In genomic region chr11:68146704-68147474, GRCh38 we compare ENCODE assay signal across 8 cellular contexts. TPM values are rescaled to one million over a fixed set of nuclear protein-coding genes. Genes with fewer than 3 reads are reported as not detected.
DNase-seq lines count a peak whose midpoint lies in the region; FAIRE-seq and TF ChIP-seq lines count a peak whose summit lies in the region.
"Had no signal": no experiment of that assay in that cellular context is flagged by ENCODE, and none has a peak within 500 bp of the region (broad histone marks: within the 10 kb centered on the region; RNA-seq: fewer than 3 reads in every experiment).

No MANE protein-coding gene starts in this region.

- H3K9me3 Mint-ChIP-seq in H9, result no peaks in the 10 kb centered on the region
- no peaks in the 10 kb centered on the region for H3K9me3 Mint-ChIP-seq in CD8-positive, alpha-beta memory T cell
- H3K9me3 Mint-ChIP-seq: IgD-negative memory B cell had no signal

- no peaks in the 10 kb centered on the region for H4K20me1 ChIP-seq in H9 (ENCODE audit: control insufficient read depth, insufficient read depth, insufficient read length)

- H3K27ac ChIP-seq in testis (no peak overlapping the region), H9 (ENCODE audit: insufficient read length, low read depth, low read length) (no peak overlapping the region)
- H3K27ac ChIP-seq in CD8-positive, alpha-beta memory T cell (ENCODE audit: low read depth, low read length), result no peak overlapping the region

- no peak overlapping the region for H4K8ac ChIP-seq in H9 (replicated peaks; ENCODE audit: insufficient read length, low read depth, low read length)

- POLR2A ChIA-PET in CD8-positive, alpha-beta memory T cell (lab: Charles Lee), result no interaction called here

- H2AK5ac ChIP-seq in H9 (ENCODE audit: insufficient read length, low read length), result no peak overlapping the region

- H3K4me1 Mint-ChIP-seq in H9, result peaks cover 0 to 6% of the 10 kb centered on the region in 2 experiments; a peak in 1 of 4 replicates
- peaks cover 2 to 4% (median 3%) of the 10 kb centered on the region in 3 donors for H3K4me1 Mint-ChIP-seq in CD8-positive, alpha-beta memory T cell

- H3K4me2 ChIP-seq in H9 (ENCODE audit: insufficient read depth, insufficient read length, low read length), result no peak overlapping the region

- no peak overlapping the region for H3K56ac ChIP-seq in H9 (ENCODE audit: insufficient read length, low read depth, low read length)

- H3T11ph ChIP-seq in H9 (ENCODE audit: low read length), result no peak overlapping the region

- H2BK12ac ChIP-seq in H9 (ENCODE audit: insufficient read length, low read depth, low read length), result no peak overlapping the region

- H3K27ac Mint-ChIP-seq in H9, result no peak overlapping the region
- no peak overlapping the region for H3K27ac Mint-ChIP-seq in CD8-positive, alpha-beta memory T cell

- CTCF ChIA-PET in CD8-positive, alpha-beta memory T cell (lab: Charles Lee), result no interaction called here

- no peak overlapping the region for H2AFZ ChIP-seq in H9 (ENCODE audit: low read length)

- H2BK20ac ChIP-seq in H9 (ENCODE audit: low read depth, low read length, poor library complexity, severe bottlenecking), result no peak overlapping the region

- no peaks in the 10 kb centered on the region for H3K27me3 Mint-ChIP-seq in H9 (ENCODE audit: low read depth)
- no peaks in the 10 kb centered on the region for H3K27me3 Mint-ChIP-seq in CD8-positive, alpha-beta memory T cell
- H3K27me3 Mint-ChIP-seq: IgD-negative memory B cell had no signal

- TF ChIP-seq CTCF in testis (IDR thresholded peaks at IDR 0.05) (no peak), H9 (conservative IDR thresholded peaks at IDR 0.05) (no peak)

- TF ChIP-seq POLR2A in testis (IDR thresholded peaks at IDR 0.05), result no peak

- no peaks in the 10 kb centered on the region for H3K36me3 ChIP-seq in testis (ENCODE audit: low read depth, missing control alignments)
- H3K36me3 ChIP-seq in CD8-positive, alpha-beta memory T cell (ENCODE audit: insufficient read depth, low read length), result no peaks in the 10 kb centered on the region

- no peak overlapping the region for H3K23ac ChIP-seq in H9 (ENCODE audit: insufficient read length, low read depth, low read length)

- no peak overlapping the region for H2BK5ac ChIP-seq in H9 (ENCODE audit: insufficient read length, low read length)

- H2BK120ac ChIP-seq in H9 (ENCODE audit: low read depth, low read length, poor library complexity, severe bottlenecking), result no peak overlapping the region

- no peak overlapping the region for H3K4me3 Mint-ChIP-seq in H9
- H3K4me3 Mint-ChIP-seq in CD8-positive, alpha-beta memory T cell, result no peak overlapping the region
- H3K4me3 Mint-ChIP-seq: IgD-negative memory B cell had no signal

- H4K5ac ChIP-seq in H9 (ENCODE audit: insufficient read length, low read depth, low read length), result no peak overlapping the region

- no peaks in the 10 kb centered on the region for H3K36me3 Mint-ChIP-seq in H9 (ENCODE audit: insufficient read depth in 1 of 3, low read depth in 3 of 3)
- no peaks in the 10 kb centered on the region for H3K36me3 Mint-ChIP-seq in CD8-positive, alpha-beta memory T cell

- no peak overlapping the region for H4K91ac ChIP-seq in H9 (ENCODE audit: insufficient read length, low read depth, low read length)

- no peaks in the 10 kb centered on the region for H3K23me2 ChIP-seq in H9 (ENCODE audit: insufficient read length, low read depth, low read length, poor library complexity, severe bottlenecking)

- intact Hi-C loops in testis (cut with DNase I; ENCODE audit: low total_unique reads), result no loop called here

- H3K18ac ChIP-seq in H9 (ENCODE audit: insufficient read length, low read depth, low read length), result no peak overlapping the region

- no peak overlapping the region for H3K4me3 ChIP-seq in testis
- no peak overlapping the region for H3K4me3 ChIP-seq in CD8-positive, alpha-beta memory T cell (ENCODE audit: low read length)

- H3K4me1 ChIP-seq in testis (peaks cover 19% of the 10 kb centered on the region), H9 (ENCODE audit: insufficient read depth, low read length) (no peaks in the 10 kb centered on the region)
- H3K4me1 ChIP-seq in CD8-positive, alpha-beta memory T cell (ENCODE audit: insufficient read depth, low read length), result peaks cover 6% of the 10 kb centered on the region

- peak; percentile 76 for FAIRE-seq in HTR-8/SVneo (lab: Jason Lieb, UNC)

- no peak overlapping the region for H3K14ac ChIP-seq in H9 (ENCODE audit: insufficient read depth, low read length)

- H2BK15ac ChIP-seq in H9 (ENCODE audit: low read depth, low read length), result no peak overlapping the region; the same call in 1 of the 2 replicates

- H3K27me3 ChIP-seq in testis, result no peaks in the 10 kb centered on the region
- no peaks in the 10 kb centered on the region for H3K27me3 ChIP-seq in H9 (ENCODE audit: insufficient read depth, low read length)
- no peaks in the 10 kb centered on the region for H3K27me3 ChIP-seq in CD8-positive, alpha-beta memory T cell (ENCODE audit: insufficient read depth, low read length, poor library complexity, severe bottlenecking)

- H3K9ac ChIP-seq in H9 (ENCODE audit: extremely low read depth, insufficient read length, low read length), result no peak overlapping the region

- H3K9me3 ChIP-seq in testis (no peaks in the 10 kb centered on the region), H9 (ENCODE audit: control insufficient read depth, low read depth, low read length) (no peaks in the 10 kb centered on the region)
- no peaks in the 10 kb centered on the region for H3K9me3 ChIP-seq in CD8-positive, alpha-beta memory T cell (ENCODE audit: low read length)

- DNase-seq in HTR-8/SVneo (ENCODE audit: insufficient read length, low spot score) (peak; percentile 75), OCI-M2 (lab: John Stamatoyannopoulos, UW; ENCODE audit: unreplicated experiment) (peak; percentile 54), globus pallidus (ENCODE audit: low spot score) (peak; percentile 40), testis (peak; percentile 47), H9 (no peak), GM19240 (ENCODE audit: insufficient read length, low spot score) (no peak)
- DNase-seq in CD8-positive, alpha-beta memory T cell, result no peak

- no peak overlapping the region for H3K4ac ChIP-seq in H9 (ENCODE audit: low read depth, low read length)

- H3K79me1 ChIP-seq in H9 (ENCODE audit: insufficient read depth, low read depth, low read length, poor library complexity, severe bottlenecking), result no peaks in the 10 kb centered on the region

- WGBS in testis, 2 donors, result 48 to 65% methylated on average over 5 to 13 of the region's 13 CpGs
- no CpG with 5 or more reads among the region's 13 CpGs for WGBS in H9 (ENCODE audit: extremely low coverage, insufficient read length, low lambda C conversion rate)

- no peaks in the 10 kb centered on the region for H3K79me2 ChIP-seq in H9 (ENCODE audit: insufficient read depth, low read length)

RNA-seq across cellular contexts. Expression of gene CHKA, which starts 25.7 kb away (rescaled TPM):
- 100 to 1,000 TPM; 145 to 200 TPM for total RNA-seq in testis
- polyA plus RNA-seq in testis (ENCODE audit: insufficient read depth, low read depth, low replicate concordance), result 180 TPM
- total RNA-seq in H9 (2021), result 63.0 and 64.2 TPM in 2 replicates
- 10 to 100 TPM; 11.6 to 14.0 TPM for total RNA-seq in CD8-positive, alpha-beta memory T cell
- 3.1 TPM for polyA plus RNA-seq in CD8-positive, alpha-beta memory T cell

Comparison
In these comparisons a context has a peak if more than half of its experiments do, and no peak if none do; other contexts are left out.
1. DNase-seq: peak in HTR-8/SVneo (single experiment), OCI-M2 (single experiment), globus pallidus (single experiment) and testis (single experiment); none in H9 (single experiment), CD8-positive, alpha-beta memory T cell (0 of 5) and GM19240 (single experiment).